ENCODE assay signal across 16 cellular contexts in genomic region chr10:131739201-131739600, GRCh38.
"Had no signal": no experiment of that assay in that cellular context is flagged by ENCODE, and none has a peak within 500 bp of the region (broad histone marks: within the 10 kb centered on the region; RNA-seq: fewer than 3 reads in every experiment).

No MANE protein-coding gene starts in this region.

- H3K9me3 Mint-ChIP-seq: activated naive CD4-positive, alpha-beta T cell treated with anti-CD3 and anti-CD28 coated beads for 36 hours; activated T-helper 2 cell treated with anti-CD3 and anti-CD28 coated beads, Interferon-gamma antibody, Interleukin-2, Interleukin-4, amounts not matched to agents 10 μg/mL and 5 μg/mL and 100 μg/mL, durations not matched to agents 14 hours and 24 hours and 36 hours had no signal

- H3K4me3 Mint-ChIP-seq: activated naive CD4-positive, alpha-beta T cell treated with anti-CD3 and anti-CD28 coated beads for 36 hours; T-cell had no signal

- H3K27ac Mint-ChIP-seq: activated naive CD4-positive, alpha-beta T cell treated with anti-CD3 and anti-CD28 coated beads for 36 hours; activated T-helper 2 cell treated with anti-CD3 and anti-CD28 coated beads, Interferon-gamma antibody, Interleukin-2, Interleukin-4, amounts not matched to agents 10 μg/mL and 5 μg/mL and 100 μg/mL, durations not matched to agents 14 hours and 24 hours and 36 hours; naive thymus-derived CD4-positive, alpha-beta T cell; T-cell had no signal

- H3K27ac ChIP-seq: cardiac muscle cell, gastroesophageal sphincter, left lung, thyroid gland, uterus had no signal

- H3K4me3 ChIP-seq: cardiac muscle cell, gastroesophageal sphincter, left lung, mucosa of descending colon, thyroid gland, uterus had no signal

- H3K36me3 Mint-ChIP-seq: T-cell had no signal

- ATAC-seq: activated CD4-positive, CD25-positive, alpha-beta regulatory T cell treated with anti-CD3 and anti-CD28 coated beads, Interleukin-2, amount 50 U/mL, for 24 hours; gastroesophageal sphincter; left lung; mucosa of descending colon; naive thymus-derived CD4-positive, alpha-beta T cell; sciatic nerve; T-cell had no signal

- H3K9me3 ChIP-seq: gastroesophageal sphincter, left lung, mucosa of descending colon, thyroid gland, uterus had no signal

- DNase-seq: activated CD4-positive, alpha-beta T cell treated with anti-CD3 and anti-CD28 coated beads, Interleukin-2, amount 50 U/mL, for 1 hour; activated naive CD4-positive, alpha-beta T cell treated with anti-CD3 and anti-CD28 coated beads for 36 hours; activated T-cell treated with anti-CD3 and anti-CD28 coated beads, Interleukin-2, amount 50 U/mL, for 1 hour; left lung; mucosa of descending colon; naive thymus-derived CD4-positive, alpha-beta T cell; stimulated activated CD4-positive, alpha-beta T cell treated with anti-CD3 and anti-CD28 coated beads, Interleukin-1b, Interleukin-23, amount 100 ng/mL, for 48 hours; T-helper 9 cell; thyroid gland had no signal

- H3K27me3 ChIP-seq: cardiac muscle cell, thyroid gland, uterus had no signal

- H3K36me3 ChIP-seq: cardiac muscle cell, gastroesophageal sphincter, left lung, thyroid gland, uterus had no signal

- H3K4me1 ChIP-seq: left lung, thyroid gland, uterus had no signal
